ENCODE assay signal across 1 cellular context in the genomic region with DNA sequence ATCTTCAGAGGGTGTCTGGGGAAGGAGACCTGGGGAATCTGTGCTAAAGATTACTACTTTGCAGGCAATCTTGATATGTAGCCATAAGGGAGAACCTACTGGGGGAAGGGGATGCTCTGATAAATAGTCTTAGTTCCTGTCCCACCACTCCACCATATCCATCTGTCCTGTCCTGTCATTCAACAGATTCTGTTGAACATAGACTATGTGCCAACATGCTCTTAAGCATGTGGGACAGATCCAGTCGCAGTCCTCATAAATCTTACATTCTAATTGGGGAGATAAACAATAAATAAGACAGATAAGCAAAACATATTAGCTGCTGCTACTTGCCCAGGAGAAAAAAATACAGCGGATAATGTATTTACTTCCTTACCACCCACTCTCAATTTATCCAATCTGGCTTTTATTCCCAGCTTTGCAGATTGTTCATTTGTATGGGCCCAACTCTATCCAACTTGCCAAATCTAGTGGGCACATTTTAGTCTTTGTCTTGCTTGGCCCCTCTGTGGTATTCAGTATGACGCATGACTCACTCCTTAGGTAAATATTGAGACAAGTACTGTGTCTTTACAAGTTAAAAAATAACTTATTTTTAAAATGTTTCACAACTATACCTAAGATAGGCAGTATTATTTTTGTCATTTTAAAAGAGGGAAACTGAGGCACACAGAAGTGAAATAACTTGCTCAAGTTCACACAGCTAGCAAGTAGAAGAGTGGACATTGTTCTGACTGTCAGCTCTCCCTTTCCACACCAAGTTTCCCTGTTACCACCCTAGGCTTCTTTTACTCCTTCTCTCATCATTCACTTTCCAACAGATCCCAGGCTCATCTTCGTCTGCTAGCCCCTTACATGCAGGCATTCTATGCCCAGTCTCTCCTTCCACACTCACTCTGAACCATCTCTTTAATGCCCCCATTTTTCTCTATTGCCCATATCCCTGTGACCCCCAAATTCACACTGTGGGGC.
TF ChIP-seq lines count a peak whose summit lies in the region.

No MANE protein-coding gene starts in this region.

TF ChIP-seq in HepG2, 621 proteins besides CTCF, POLR2A, EP300 and RAD21 (continued from another document):
- TF ChIP-seq, protein P1, sequence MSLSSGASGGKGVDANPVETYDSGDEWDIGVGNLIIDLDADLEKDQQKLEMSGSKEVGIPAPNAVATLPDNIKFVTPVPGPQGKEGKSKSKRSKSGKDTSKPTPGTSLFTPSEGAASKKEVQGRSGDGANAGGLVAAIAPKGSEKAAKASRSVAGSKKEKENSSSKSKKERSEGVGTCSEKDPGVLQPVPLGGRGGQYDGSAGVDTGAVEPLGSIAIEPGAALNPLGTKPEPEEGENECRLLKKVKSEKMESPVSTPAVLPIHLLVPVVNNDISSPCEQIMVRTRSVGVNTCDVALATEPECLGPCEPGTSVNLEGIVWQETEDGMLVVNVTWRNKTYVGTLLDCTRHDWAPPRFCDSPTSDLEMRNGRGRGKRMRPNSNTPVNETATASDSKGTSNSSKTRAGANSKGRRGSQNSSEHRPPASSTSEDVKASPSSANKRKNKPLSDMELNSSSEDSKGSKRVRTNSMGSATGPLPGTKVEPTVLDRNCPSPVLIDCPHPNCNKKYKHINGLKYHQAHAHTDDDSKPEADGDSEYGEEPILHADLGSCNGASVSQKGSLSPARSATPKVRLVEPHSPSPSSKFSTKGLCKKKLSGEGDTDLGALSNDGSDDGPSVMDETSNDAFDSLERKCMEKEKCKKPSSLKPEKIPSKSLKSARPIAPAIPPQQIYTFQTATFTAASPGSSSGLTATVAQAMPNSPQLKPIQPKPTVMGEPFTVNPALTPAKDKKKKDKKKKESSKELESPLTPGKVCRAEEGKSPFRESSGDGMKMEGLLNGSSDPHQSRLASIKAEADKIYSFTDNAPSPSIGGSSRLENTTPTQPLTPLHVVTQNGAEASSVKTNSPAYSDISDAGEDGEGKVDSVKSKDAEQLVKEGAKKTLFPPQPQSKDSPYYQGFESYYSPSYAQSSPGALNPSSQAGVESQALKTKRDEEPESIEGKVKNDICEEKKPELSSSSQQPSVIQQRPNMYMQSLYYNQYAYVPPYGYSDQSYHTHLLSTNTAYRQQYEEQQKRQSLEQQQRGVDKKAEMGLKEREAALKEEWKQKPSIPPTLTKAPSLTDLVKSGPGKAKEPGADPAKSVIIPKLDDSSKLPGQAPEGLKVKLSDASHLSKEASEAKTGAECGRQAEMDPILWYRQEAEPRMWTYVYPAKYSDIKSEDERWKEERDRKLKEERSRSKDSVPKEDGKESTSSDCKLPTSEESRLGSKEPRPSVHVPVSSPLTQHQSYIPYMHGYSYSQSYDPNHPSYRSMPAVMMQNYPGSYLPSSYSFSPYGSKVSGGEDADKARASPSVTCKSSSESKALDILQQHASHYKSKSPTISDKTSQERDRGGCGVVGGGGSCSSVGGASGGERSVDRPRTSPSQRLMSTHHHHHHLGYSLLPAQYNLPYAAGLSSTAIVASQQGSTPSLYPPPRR (CRISPR knock-in tag; IDR thresholded peaks at IDR 0.05; ENCODE audit: borderline replicate concordance) = no peak
- no peak for TF ChIP-seq ZNF224 (CRISPR knock-in tag; IDR thresholded peaks at IDR 0.05)
- no peak for TF ChIP-seq ZNF446 (CRISPR knock-in tag; IDR thresholded peaks at IDR 0.05)
- no peak for TF ChIP-seq HNRNPLL (IDR thresholded peaks at IDR 0.05; ENCODE audit: low read depth, low read length, poor library complexity, severe bottlenecking)
- TF ChIP-seq, protein P2, sequence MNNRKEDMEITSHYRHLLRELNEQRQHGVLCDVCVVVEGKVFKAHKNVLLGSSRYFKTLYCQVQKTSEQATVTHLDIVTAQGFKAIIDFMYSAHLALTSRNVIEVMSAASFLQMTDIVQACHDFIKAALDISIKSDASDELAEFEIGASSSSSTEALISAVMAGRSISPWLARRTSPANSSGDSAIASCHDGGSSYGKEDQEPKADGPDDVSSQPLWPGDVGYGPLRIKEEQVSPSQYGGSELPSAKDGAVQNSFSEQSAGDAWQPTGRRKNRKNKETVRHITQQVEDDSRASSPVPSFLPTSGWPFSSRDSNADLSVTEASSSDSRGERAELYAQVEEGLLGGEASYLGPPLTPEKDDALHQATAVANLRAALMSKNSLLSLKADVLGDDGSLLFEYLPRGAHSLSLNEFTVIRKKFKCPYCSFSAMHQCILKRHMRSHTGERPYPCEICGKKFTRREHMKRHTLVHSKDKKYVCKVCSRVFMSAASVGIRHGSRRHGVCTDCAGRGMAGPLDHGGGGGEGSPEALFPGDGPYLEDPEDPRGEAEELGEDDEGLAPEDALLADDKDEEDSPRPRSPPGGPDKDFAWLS (CRISPR knock-in tag; IDR thresholded peaks at IDR 0.05; ENCODE audit: borderline replicate concordance) = no peak
- no peak for TF ChIP-seq ONECUT2 (CRISPR knock-in tag; IDR thresholded peaks at IDR 0.05)
- TF ChIP-seq ZNF891 (CRISPR knock-in tag; IDR thresholded peaks at IDR 0.05) = no peak
- no peak for TF ChIP-seq ZNF768 (CRISPR knock-in tag; IDR thresholded peaks at IDR 0.05)
- no peak for TF ChIP-seq ZNF558 (CRISPR knock-in tag; IDR thresholded peaks at IDR 0.05; ENCODE audit: borderline replicate concordance)
- TF ChIP-seq ZNF180 (CRISPR knock-in tag; IDR thresholded peaks at IDR 0.05; ENCODE audit: borderline replicate concordance, low read depth) = no peak
- TF ChIP-seq, protein P3, sequence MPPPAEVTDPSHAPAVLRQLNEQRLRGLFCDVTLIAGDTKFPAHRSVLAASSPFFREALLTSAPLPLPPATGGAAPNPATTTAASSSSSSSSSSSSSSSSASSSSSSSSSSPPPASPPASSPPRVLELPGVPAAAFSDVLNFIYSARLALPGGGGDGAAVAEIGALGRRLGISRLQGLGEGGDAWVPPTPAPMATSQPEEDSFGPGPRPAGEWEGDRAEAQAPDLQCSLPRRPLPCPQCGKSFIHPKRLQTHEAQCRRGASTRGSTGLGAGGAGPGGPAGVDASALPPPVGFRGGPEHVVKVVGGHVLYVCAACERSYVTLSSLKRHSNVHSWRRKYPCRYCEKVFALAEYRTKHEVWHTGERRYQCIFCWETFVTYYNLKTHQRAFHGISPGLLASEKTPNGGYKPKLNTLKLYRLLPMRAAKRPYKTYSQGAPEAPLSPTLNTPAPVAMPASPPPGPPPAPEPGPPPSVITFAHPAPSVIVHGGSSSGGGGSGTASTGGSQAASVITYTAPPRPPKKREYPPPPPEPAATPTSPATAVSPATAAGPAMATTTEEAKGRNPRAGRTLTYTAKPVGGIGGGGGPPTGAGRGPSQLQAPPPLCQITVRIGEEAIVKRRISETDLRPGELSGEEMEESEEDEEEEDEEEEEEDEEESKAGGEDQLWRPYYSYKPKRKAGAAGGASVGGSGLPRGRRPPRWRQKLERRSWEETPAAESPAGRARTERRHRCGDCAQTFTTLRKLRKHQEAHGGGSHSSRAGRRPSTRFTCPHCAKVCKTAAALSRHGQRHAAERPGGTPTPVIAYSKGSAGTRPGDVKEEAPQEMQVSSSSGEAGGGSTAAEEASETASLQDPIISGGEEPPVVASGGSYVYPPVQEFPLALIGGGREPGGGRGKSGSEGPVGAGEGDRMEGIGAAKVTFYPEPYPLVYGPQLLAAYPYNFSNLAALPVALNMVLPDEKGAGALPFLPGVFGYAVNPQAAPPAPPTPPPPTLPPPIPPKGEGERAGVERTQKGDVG (CRISPR knock-in tag; IDR thresholded peaks at IDR 0.05; ENCODE audit: borderline replicate concordance) = no peak
- TF ChIP-seq PHF8 (CRISPR knock-in tag; IDR thresholded peaks at IDR 0.05) = no peak
- TF ChIP-seq RFX3 (CRISPR knock-in tag; IDR thresholded peaks at IDR 0.05) = no peak
- no peak for TF ChIP-seq BRD4 (CRISPR knock-in tag; IDR thresholded peaks at IDR 0.05)
- TF ChIP-seq RXRB (CRISPR knock-in tag; IDR thresholded peaks at IDR 0.05; ENCODE audit: borderline replicate concordance) = peak; percentile 51
- TF ChIP-seq, protein P4, sequence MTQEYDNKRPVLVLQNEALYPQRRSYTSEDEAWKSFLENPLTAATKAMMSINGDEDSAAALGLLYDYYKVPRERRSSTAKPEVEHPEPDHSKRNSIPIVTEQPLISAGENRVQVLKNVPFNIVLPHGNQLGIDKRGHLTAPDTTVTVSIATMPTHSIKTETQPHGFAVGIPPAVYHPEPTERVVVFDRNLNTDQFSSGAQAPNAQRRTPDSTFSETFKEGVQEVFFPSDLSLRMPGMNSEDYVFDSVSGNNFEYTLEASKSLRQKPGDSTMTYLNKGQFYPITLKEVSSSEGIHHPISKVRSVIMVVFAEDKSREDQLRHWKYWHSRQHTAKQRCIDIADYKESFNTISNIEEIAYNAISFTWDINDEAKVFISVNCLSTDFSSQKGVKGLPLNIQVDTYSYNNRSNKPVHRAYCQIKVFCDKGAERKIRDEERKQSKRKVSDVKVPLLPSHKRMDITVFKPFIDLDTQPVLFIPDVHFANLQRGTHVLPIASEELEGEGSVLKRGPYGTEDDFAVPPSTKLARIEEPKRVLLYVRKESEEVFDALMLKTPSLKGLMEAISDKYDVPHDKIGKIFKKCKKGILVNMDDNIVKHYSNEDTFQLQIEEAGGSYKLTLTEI (CRISPR knock-in tag; conservative IDR thresholded peaks at IDR 0.05) = no peak
- TF ChIP-seq NKX3-1 (CRISPR knock-in tag; IDR thresholded peaks at IDR 0.05) = no peak
- no peak; the same call in 1 of the 2 replicates for TF ChIP-seq MBD4 (IDR thresholded peaks at IDR 0.05; ENCODE audit: borderline replicate concordance, low read length)
- TF ChIP-seq GATAD2A (CRISPR knock-in tag; IDR thresholded peaks at IDR 0.05) = peak; percentile 90
- peak; percentile 98 for TF ChIP-seq FOSL2 (CRISPR knock-in tag; IDR thresholded peaks at IDR 0.05)
- TF ChIP-seq, protein P5, sequence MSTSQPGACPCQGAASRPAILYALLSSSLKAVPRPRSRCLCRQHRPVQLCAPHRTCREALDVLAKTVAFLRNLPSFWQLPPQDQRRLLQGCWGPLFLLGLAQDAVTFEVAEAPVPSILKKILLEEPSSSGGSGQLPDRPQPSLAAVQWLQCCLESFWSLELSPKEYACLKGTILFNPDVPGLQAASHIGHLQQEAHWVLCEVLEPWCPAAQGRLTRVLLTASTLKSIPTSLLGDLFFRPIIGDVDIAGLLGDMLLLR (CRISPR knock-in tag; IDR thresholded peaks at IDR 0.05) = no peak
